In genomic region chr18:23302852-23303527, GRCh38 we compare ENCODE assay signal across 13 cellular contexts.
DNase-seq lines count a peak whose midpoint lies in the region; ATAC-seq and TF ChIP-seq lines count a peak whose summit lies in the region.
"Had no signal": no experiment of that assay in that cellular context is flagged by ENCODE, and none has a peak within 500 bp of the region (broad histone marks: within the 10 kb centered on the region; RNA-seq: fewer than 3 reads in every experiment).

No MANE protein-coding gene starts in this region.

- H3K4me3 ChIP-seq in IMR-90 (ENCODE audit: insufficient read depth, low read depth, low read length): no peak overlapping the region
- H3K4me3 ChIP-seq: lung had no signal

- no peaks in the 10 kb centered on the region for H3K9me3 ChIP-seq in IMR-90 (ENCODE audit: control insufficient read depth, insufficient read depth, low read length)

- peak overlapping the region; percentile 3 to 83 for H4K8ac ChIP-seq in IMR-90 (ENCODE audit: low read depth in 2 of 2, low read length in 2 of 2)

- peaks cover under 1% of the 10 kb centered on the region for H3K36me3 Mint-ChIP-seq in chondrocyte (ENCODE audit: low read depth)

- peak overlapping the region; percentile 88 for H3K4ac ChIP-seq in IMR-90 (ENCODE audit: low read depth, low read length)

- no peaks in the 10 kb centered on the region for H3K79me1 ChIP-seq in IMR-90 (ENCODE audit: low read depth in 1 of 2, low read length in 2 of 2)

- H3K14ac ChIP-seq in IMR-90 (replicated peaks; ENCODE audit: low read depth, low read length): peak overlapping the region; percentile 69

- H3K4me1 Mint-ChIP-seq in chondrocyte (ENCODE audit: low read depth): peaks cover 54% of the 10 kb centered on the region

- H2BK5ac ChIP-seq in IMR-90 (ENCODE audit: low read depth, low read length, poor library complexity, severe bottlenecking): peak overlapping the region; percentile 97

- H2BK15ac ChIP-seq in IMR-90 (ENCODE audit: low read depth, low read length): peak overlapping the region; percentile 75; the same call in 2 of the 3 replicates

- peak overlapping the region; percentile 94 for H4K5ac ChIP-seq in IMR-90 (ENCODE audit: low read depth, low read length)

- H3K4me2 ChIP-seq in IMR-90 (ENCODE audit: low read depth, low read length): peak overlapping the region; percentile 36; the same call in 1 of the 2 replicates

- H3K36me3 ChIP-seq in IMR-90 (ENCODE audit: control insufficient read depth, insufficient read depth, low read length): no peaks in the 10 kb centered on the region

- H3K9me1 ChIP-seq in IMR-90 (ENCODE audit: insufficient read depth, low read length): peaks cover 29% of the 10 kb centered on the region

- no peaks in the 10 kb centered on the region for H3K27me3 ChIP-seq in IMR-90 (ENCODE audit: control insufficient read depth, insufficient read depth, low read length)

- TF ChIP-seq CTCF in IMR-90 (conservative IDR thresholded peaks at IDR 0.05; ENCODE audit: low read depth, low read length): no peak
- TF ChIP-seq CTCF in chondrocyte (IDR thresholded peaks at IDR 0.05): no peak

- in situ Hi-C loops in IMR-90 (cut with MboI; ENCODE audit: low sequenced_read_pairs): no loop called here

- TF ChIP-seq POLR2A in IMR-90 (IDR thresholded peaks at IDR 0.05; ENCODE audit: low read depth, low read length): no peak

- H3K9me3 Mint-ChIP-seq in chondrocyte (ENCODE audit: low read depth): no peaks in the 10 kb centered on the region
- H3K9me3 Mint-ChIP-seq: activated B cell treated with CpG ODN at 0.5 μM for 24 hours; stimulated activated effector memory CD8-positive, alpha-beta T cell treated with anti-CD3 and anti-CD28 coated beads, Interleukin-12 subunit alpha, Interleukin-12 subunit beta, amount 100 ng/mL, for 72 hours had no signal

- H2AK9ac ChIP-seq in IMR-90 (replicated peaks; ENCODE audit: low read depth, low read length, poor library complexity): peak overlapping the region; percentile 68

- POLR2A ChIA-PET in IMR-90 (lab: Charles Lee; ENCODE audit: unreplicated experiment): interaction anchor here (0.9 kb wide), 1 partner anchor 92 kb away, joined by 3 read pairs; no protein-coding TSS in a partner anchor

- 92% methylated on average over 2 of the region's 8 CpGs; no CpG with 5 or more reads in 1 of the 2 experiments for WGBS in IMR-90 (ENCODE audit: extremely low coverage in 2 of 2, insufficient read length in 1 of 2), 2 experiments

- intact Hi-C loops in IMR-90 (cut with micrococcal nuclease): loop anchor here (5.0 kb wide), 1 partner anchor 76 kb away; no protein-coding TSS in a partner anchor

- H3K23ac ChIP-seq in IMR-90 (ENCODE audit: low read depth, low read length): peak overlapping the region; percentile 29

- CTCF ChIA-PET in IMR-90 (lab: Yijun Ruan, JAX): no interaction called here

- H3K27me3 Mint-ChIP-seq in chondrocyte (ENCODE audit: low read depth): no peaks in the 10 kb centered on the region
- H3K27me3 Mint-ChIP-seq: activated B cell treated with CpG ODN at 0.5 μM for 24 hours had no signal

- H2AFZ ChIP-seq in IMR-90 (replicated peaks; ENCODE audit: low read length, poor library complexity): peak overlapping the region; percentile 76

- no peak for TF ChIP-seq RAD21 in IMR-90 (IDR thresholded peaks at IDR 0.05; ENCODE audit: low read length)

- peak overlapping the region; percentile 91 for H3K18ac ChIP-seq in IMR-90 (ENCODE audit: low read depth, low read length)

- peak overlapping the region; percentile 95 for H2BK120ac ChIP-seq in IMR-90 (ENCODE audit: low read depth, low read length)

- no peak overlapping the region; the same call in 1 of the 2 replicates for H3K56ac ChIP-seq in IMR-90 (ENCODE audit: extremely low read depth, insufficient read depth, low read length)

- H3K4me1 ChIP-seq in IMR-90 (ENCODE audit: control insufficient read depth, insufficient read depth, low read length): peaks cover 35% of the 10 kb centered on the region

- no TSS peak for BruUV-seq in IMR-90 (replicated peaks; lab: Mats Ljungman, UMichigan)

- peak overlapping the region; percentile 72 for H2BK20ac ChIP-seq in IMR-90 (ENCODE audit: low read depth, low read length)

- H3K27ac Mint-ChIP-seq in chondrocyte (ENCODE audit: unreplicated experiment): peak overlapping the region; percentile 87
- H3K27ac Mint-ChIP-seq: activated B cell treated with CpG ODN at 0.5 μM for 24 hours; stimulated activated effector memory CD8-positive, alpha-beta T cell treated with anti-CD3 and anti-CD28 coated beads, Interleukin-12 subunit alpha, Interleukin-12 subunit beta, amount 100 ng/mL, for 72 hours had no signal

- no peak overlapping the region; the same call in 1 of the 2 replicates for H3K9ac ChIP-seq in IMR-90 (ENCODE audit: low read depth, low read length)

- peak; percentile 59 for ATAC-seq in IMR-90 (ENCODE audit: low read depth)
- ATAC-seq in left lobe of liver: peak; percentile 41
- no peak for ATAC-seq in GM18867 (IDR thresholded peaks at IDR 0.05; ENCODE audit: unreplicated experiment)
- no peak for ATAC-seq in HG02981 (IDR thresholded peaks at IDR 0.05; ENCODE audit: unreplicated experiment)
- ATAC-seq: stimulated activated effector memory CD8-positive, alpha-beta T cell treated with anti-CD3 and anti-CD28 coated beads, Interleukin-12 subunit alpha, Interleukin-12 subunit beta, amount 100 ng/mL, for 72 hours had no signal

- dilution Hi-C loops in IMR-90 (cut with HindIII; ENCODE audit: low sequenced_read_pairs, unreplicated experiment): no loop called here

- peak overlapping the region; percentile 92; the same call in 1 of the 2 replicates for H2AK5ac ChIP-seq in IMR-90 (ENCODE audit: low read depth, low read length)

- H3K4me3 Mint-ChIP-seq in chondrocyte (ENCODE audit: unreplicated experiment): no peak overlapping the region
- H3K4me3 Mint-ChIP-seq: activated B cell treated with CpG ODN at 0.5 μM for 24 hours; stimulated activated effector memory CD8-positive, alpha-beta T cell treated with anti-CD3 and anti-CD28 coated beads, Interleukin-12 subunit alpha, Interleukin-12 subunit beta, amount 100 ng/mL, for 72 hours had no signal

- H4K91ac ChIP-seq in IMR-90 (ENCODE audit: insufficient read depth, low read depth, low read length): peak overlapping the region; percentile 83

- H4K20me1 ChIP-seq in IMR-90 (ENCODE audit: insufficient read depth, low read length): no peaks in the 10 kb centered on the region

- DNase-seq in A172 (ENCODE audit: low spot score) (peak; percentile 66), IMR-90 (peak; percentile 81), chondrocyte (ENCODE audit: low spot score) (no peak), left lobe of liver (ENCODE audit: low spot score) (no peak), NCI-H2081 (lab: John Stamatoyannopoulos, UW) (no peak), DMS79 (lab: John Stamatoyannopoulos, UW) (no peak)
- DNase-seq: activated B cell treated with CpG ODN at 0.5 μM for 24 hours; activated effector memory CD4-positive, alpha-beta T cell treated with anti-CD3 and anti-CD28 coated beads, Interleukin-2, amount 50 U/mL, for 16 hours; stimulated activated CD4-positive, alpha-beta T cell treated with anti-CD3 and anti-CD28 coated beads, Interleukin-12 subunit alpha, Interleukin-12 subunit beta, amount 100 ng/mL, for 4 hours had no signal

- H3K27ac ChIP-seq in IMR-90 (ENCODE audit: insufficient read depth, low read length): peak overlapping the region; percentile 95

TF ChIP-seq in IMR-90, 13 proteins besides CTCF, POLR2A, EP300 and RAD21:
- TF ChIP-seq MAFK (IDR thresholded peaks at IDR 0.05; ENCODE audit: low read depth, low read length) (peak; percentile 89), CEBPB (IDR thresholded peaks at IDR 0.05; ENCODE audit: low read depth, low read length) (peak; percentile 66), MXI1 (IDR thresholded peaks at IDR 0.05; ENCODE audit: borderline replicate concordance, low read depth, low read length) (no peak)

Comparison
In these comparisons a context has a peak if more than half of its experiments do, and no peak if none do; other contexts are left out.
1. DNase-seq: peak in A172 (single experiment) and IMR-90 (single experiment); none in chondrocyte (single experiment), left lobe of liver (single experiment), NCI-H2081 (0 of 2) and DMS79 (single experiment).
2. ATAC-seq: peak in IMR-90 (single experiment) and left lobe of liver (single experiment); none in GM18867 (single experiment) and HG02981 (single experiment).